In the genomic region with DNA sequence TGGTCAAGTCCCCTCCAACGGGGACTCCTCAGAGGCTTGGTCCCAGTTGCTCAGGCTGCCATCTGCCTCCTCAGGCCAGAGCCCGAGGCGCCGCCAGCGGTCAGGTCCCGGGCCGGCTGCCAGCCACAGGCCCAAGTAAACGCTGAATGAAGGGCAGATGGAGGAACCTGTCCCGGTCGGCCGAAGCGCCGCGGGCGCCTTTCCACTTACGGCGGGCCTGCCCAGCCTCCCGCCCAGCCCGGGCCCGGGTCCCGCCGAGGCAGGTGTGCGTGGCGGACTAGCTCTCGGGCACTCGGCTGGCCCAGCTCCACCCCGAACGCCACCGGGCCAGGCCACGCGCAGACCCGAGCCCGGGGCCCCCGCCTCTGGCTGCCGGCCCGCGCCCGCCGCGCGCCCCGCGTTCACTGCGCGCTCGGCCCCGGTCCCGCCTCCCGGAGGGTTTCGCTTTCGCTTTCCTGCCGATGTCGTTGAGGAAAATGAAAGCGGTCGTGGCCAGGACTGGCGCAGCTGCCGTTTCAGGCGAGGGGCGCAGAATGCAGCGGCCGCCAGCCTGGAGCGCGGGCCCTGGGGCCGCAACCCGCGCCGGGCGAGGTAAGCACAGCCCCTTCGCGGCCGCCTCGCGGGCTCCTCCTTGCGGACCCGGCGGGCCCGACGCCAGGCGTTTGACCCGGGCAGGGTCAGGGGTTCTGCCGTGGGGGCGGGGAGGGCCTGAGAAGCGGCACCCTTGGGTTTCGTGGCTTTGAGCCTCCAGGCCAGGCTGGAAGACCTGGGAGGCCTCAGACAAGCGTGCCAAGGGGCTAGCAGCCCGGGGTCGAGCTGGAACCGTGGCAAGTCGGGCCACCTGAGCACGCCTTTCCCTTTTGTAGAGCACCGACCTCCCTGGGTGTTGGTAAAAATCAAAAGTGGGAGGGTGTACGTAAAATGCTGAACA, we compare ENCODE assay signal across 8 cellular contexts.
A peak's percentile ranks its signal among the peaks of the same experiment; 100 is the strongest.
DNase-seq lines count a peak whose midpoint lies in the region; ATAC-seq, FAIRE-seq and TF ChIP-seq lines count a peak whose summit lies in the region.

No MANE protein-coding gene starts in this region.

- no peak for FAIRE-seq in HTR-8/SVneo (lab: Jason Lieb, UNC)
- FAIRE-seq in RCC 7860 (lab: Jason Lieb, UNC): no peak

- H3K27me3 Mint-ChIP-seq in nephron progenitor cell (ENCODE audit: low read depth, poor library complexity): peaks cover 45% of the 10 kb centered on the region

- H3K4me3 Mint-ChIP-seq in nephron progenitor cell: peak overlapping the region; percentile 76

- TF ChIP-seq CTCF in nephron progenitor cell (IDR thresholded peaks at IDR 0.05): peak; percentile 75

- H3K27me3 ChIP-seq in stomach smooth muscle (ENCODE audit: control insufficient read depth in 1 of 2, insufficient read depth in 2 of 2, low read length in 2 of 2): no peaks in the 10 kb centered on the region

- no peaks in the 10 kb centered on the region for H3K9me3 ChIP-seq in stomach smooth muscle (ENCODE audit: control insufficient read depth in 2 of 2, low read length in 2 of 2)

- H3K9me3 Mint-ChIP-seq in nephron progenitor cell: peaks cover 10% of the 10 kb centered on the region

- H3K4me3 ChIP-seq in stomach smooth muscle (ENCODE audit: low read length in 2 of 2): peak overlapping the region; percentile 91 to 93

- peak overlapping the region; percentile 93 for H3K27ac ChIP-seq in stomach smooth muscle (ENCODE audit: low read length)

- peaks cover 34% of the 10 kb centered on the region for H3K4me1 ChIP-seq in stomach smooth muscle (ENCODE audit: control insufficient read depth, insufficient read depth, low read length)

- no peaks in the 10 kb centered on the region for H3K36me3 ChIP-seq in stomach smooth muscle (ENCODE audit: control insufficient read depth in 2 of 2, insufficient read depth in 2 of 2, low read length in 2 of 2)

- H3K27ac Mint-ChIP-seq in nephron progenitor cell: no peak overlapping the region

- H3K9ac ChIP-seq in stomach smooth muscle (ENCODE audit: low read length in 2 of 2): peak overlapping the region; percentile 95 to 98

- H3K4me1 Mint-ChIP-seq in nephron progenitor cell: peaks cover 6% of the 10 kb centered on the region

- peak; percentile 50 for ATAC-seq in GM21367 (IDR thresholded peaks at IDR 0.05; ENCODE audit: unreplicated experiment)

- H3K36me3 Mint-ChIP-seq in nephron progenitor cell (ENCODE audit: low read depth): peaks cover 8% of the 10 kb centered on the region

- peak; percentile 36 for DNase-seq in DMS153 (lab: John Stamatoyannopoulos, UW)
- peak; percentile 64 for DNase-seq in HTR-8/SVneo (ENCODE audit: insufficient read length, low spot score)
- DNase-seq in RCC 7860 (ENCODE audit: low spot score): peak; percentile 63
- DNase-seq in activated T-helper 1 cell treated with anti-CD3 and anti-CD28 coated beads, Interleukin-2, amount 50 U/mL, for 16 hours (ENCODE audit: low read depth in 1 of 2, low spot score in 1 of 2): peak; percentile 59 to 78
- peak; percentile 76 for DNase-seq in fibroblast of peridontal ligament (ENCODE audit: extremely low read depth)
- peak; percentile 87 for DNase-seq in nephron progenitor cell

Comparison
In these comparisons a context has a peak if more than half of its experiments do, and no peak if none do; other contexts are left out.
1. Peak in every context shown above with its lines: DNase-seq, ATAC-seq, H3K4me3 ChIP-seq and H3K27ac ChIP-seq.
2. DNase-seq: peak in every context shown above with its lines; median percentile 87 in nephron progenitor cell; 76 in fibroblast of peridontal ligament; 68 in activated T-helper 1 cell treated with anti-CD3 and anti-CD28 coated beads, Interleukin-2, amount 50 U/mL, for 16 hours; 64 in HTR-8/SVneo; 63 in RCC 7860; 36 in DMS153.